Comparison of ENCODE assay signal across 14 cellular contexts in genomic region chr15:76342046-76342381, GRCh38. TPM values are rescaled to one million over a fixed set of nuclear protein-coding genes. Genes with fewer than 3 reads are reported as not detected.
A peak's percentile ranks its signal among the peaks of the same experiment; 100 is the strongest.
DNase-seq lines count a peak whose midpoint lies in the region; ATAC-seq, FAIRE-seq and TF ChIP-seq lines count a peak whose summit lies in the region.
"Had no signal": no experiment of that assay in that cellular context is flagged by ENCODE, and none has a peak within 500 bp of the region (broad histone marks: within the 10 kb centered on the region; RNA-seq: fewer than 3 reads in every experiment).

No MANE protein-coding gene starts in this region.

- in situ Hi-C loops in GM13977 (cut with MboI; ENCODE audit: low pct_unique_long_range_greater_than_20kb, low sequenced_read_pairs, unreplicated experiment) (no loop called here), K562 (cut with MboI) (no loop called here)

- H3K27ac ChIP-seq in K562 (ENCODE audit: extremely low read depth, low read depth, low read length): no peak overlapping the region
- H3K27ac ChIP-seq in tibial artery: no peak overlapping the region
- H3K27ac ChIP-seq in right lobe of liver: no peak overlapping the region
- H3K27ac ChIP-seq: C4-2B had no signal

- ATAC-seq in K562 (no peak), GM19324 (IDR thresholded peaks at IDR 0.05; ENCODE audit: low FRiP score, unreplicated experiment) (no peak), right lobe of liver (no peak)
- ATAC-seq in naive thymus-derived CD8-positive, alpha-beta T cell: no peak

- WGBS in K562 (ENCODE audit: insufficient coverage, low coverage, missing lambda C conversion rate): 94% methylated on average over 4 of the region's 20 CpGs
- WGBS in right lobe of liver (ENCODE audit: insufficient coverage, low coverage, low lambda C conversion rate, missing lambda C conversion rate): 8% methylated on average over 12 of the region's 20 CpGs

- no peak overlapping the region for H3K9ac ChIP-seq in K562 (ENCODE audit: insufficient read depth in 1 of 2, low read depth in 2 of 2, low read length in 2 of 2)

- H3K36me3 ChIP-seq in BJ (ENCODE audit: control insufficient read depth, insufficient read depth, low read length): peaks cover 13% of the 10 kb centered on the region
- H3K36me3 ChIP-seq in K562 (ENCODE audit: control insufficient read depth, insufficient read depth, low read length): peaks cover 51% of the 10 kb centered on the region
- no peaks in the 10 kb centered on the region for H3K36me3 ChIP-seq in tibial artery
- no peaks in the 10 kb centered on the region for H3K36me3 ChIP-seq in right lobe of liver

- H3K9me1 ChIP-seq in K562 (ENCODE audit: control insufficient read depth, insufficient read depth, low read length): no peaks in the 10 kb centered on the region

- TF ChIP-seq CTCF in BJ (IDR thresholded peaks at IDR 0.05; ENCODE audit: insufficient read depth, low read depth, low read length) (no peak), GM13977 (IDR thresholded peaks at IDR 0.05; ENCODE audit: extremely low read depth, insufficient read depth, missing control alignments) (no peak), K562 (IDR thresholded peaks at IDR 0.05 in 2 of 3, conservative IDR thresholded peaks at IDR 0.05 in 1 of 3; ENCODE audit: insufficient read depth in 2 of 3, low read depth in 1 of 3, low read length in 3 of 3) (no peak), tibial artery (IDR thresholded peaks at IDR 0.05) (no peak), right lobe of liver (IDR thresholded peaks at IDR 0.05) (no peak)

- peaks cover 49 to 79% (median 60%) of the 10 kb centered on the region in 5 donors for H3K27me3 Mint-ChIP-seq in naive thymus-derived CD8-positive, alpha-beta T cell

- H3K9me3 Mint-ChIP-seq in naive thymus-derived CD8-positive, alpha-beta T cell: peaks cover 0 to 5% (median 0%) of the 10 kb centered on the region in 9 donors

- H3K27me3 ChIP-seq in BJ (ENCODE audit: control insufficient read depth, insufficient read depth, low read length): no peaks in the 10 kb centered on the region
- H3K27me3 ChIP-seq in K562 (ENCODE audit: control insufficient read depth in 2 of 2, insufficient read depth in 2 of 2, low read length in 2 of 2): no peaks in the 10 kb centered on the region
- peaks cover 29 to 100% of the 10 kb centered on the region in 2 donors for H3K27me3 ChIP-seq in tibial artery
- peaks cover 10 to 71% of the 10 kb centered on the region in 2 donors for H3K27me3 ChIP-seq in right lobe of liver

- peak overlapping the region in 2 of 10 donors; percentile 21 to 80 for H3K27ac Mint-ChIP-seq in naive thymus-derived CD8-positive, alpha-beta T cell

- FAIRE-seq in K562 (lab: Jason Lieb, UNC): peak; percentile 32
- FAIRE-seq: astrocyte had no signal

- H3K36me3 Mint-ChIP-seq in naive thymus-derived CD8-positive, alpha-beta T cell: peaks cover 4 to 11% (median 9%) of the 10 kb centered on the region in 3 donors

- no TSS peak for BruUV-seq in K562 (replicated peaks; lab: Mats Ljungman, UMichigan)

- TF ChIP-seq POLR2A in K562 (conservative IDR thresholded peaks at IDR 0.05) (no peak), right lobe of liver (IDR thresholded peaks at IDR 0.05) (no peak)

- H3K4me2 ChIP-seq in K562 (ENCODE audit: insufficient read depth, low read length): no peak overlapping the region

- no peak overlapping the region for H2AFZ ChIP-seq in K562 (ENCODE audit: low read depth, low read length)

- peak overlapping the region; percentile 57 to 98 (median 76) for H3K4me3 Mint-ChIP-seq in naive thymus-derived CD8-positive, alpha-beta T cell

- 0 out of 2 replicates have a peak, but pooled peaks cover 6% of the 10 kb centered on the region for H4K20me1 ChIP-seq in K562 (replicated peaks; ENCODE audit: control insufficient read depth, insufficient read depth, low read length)

- POLR2A ChIA-PET in BJ (lab: Charles Lee) (interaction anchor here (0.7 kb wide), 1 partner anchor 154 kb away, joined by 12 read pairs; no protein-coding TSS in a partner anchor), K562 (lab: Yijun Ruan, JAX) (interaction anchor here (0.5 to 1.2 kb wide), 2 partner anchors 12 to 134 kb away, joined by 3 to 4 read pairs; no protein-coding TSS in a partner anchor)
- POLR2A ChIA-PET in naive thymus-derived CD8-positive, alpha-beta T cell (lab: Charles Lee): interaction anchor here (1.2 kb wide), 1 partner anchor 55 kb away, joined by 4 read pairs; no protein-coding TSS in a partner anchor

- TF ChIP-seq RAD21 in K562 (CRISPR knock-in tag; conservative IDR thresholded peaks at IDR 0.05 in 1 of 2, IDR thresholded peaks at IDR 0.05 in 1 of 2): no peak

- H3K4me1 Mint-ChIP-seq in naive thymus-derived CD8-positive, alpha-beta T cell: peaks cover 31 to 65% (median 57%) of the 10 kb centered on the region in 4 donors

- no peak for DNase-seq in BJ (ENCODE audit: low read depth)
- peak; percentile 30 for DNase-seq in GM13977 (ENCODE audit: low spot score)
- DNase-seq in K562 (ENCODE audit: extremely low read depth in 1 of 4, low spot score in 3 of 4): no peak
- peak in 1 of 10 donors; percentile 15 for DNase-seq in naive thymus-derived CD8-positive, alpha-beta T cell
- no peak for DNase-seq in activated gamma-delta T cell treated with Interleukin-2 at 50 U/mL for 16 hours
- DNase-seq in tibial artery: no peak
- no peak for DNase-seq in right lobe of liver
- DNase-seq: MM.1S, NCI-H524, SHP77 treated with DMSO at 0.1 percent for 48 hours had no signal

- CTCF ChIA-PET in BJ (lab: Yijun Ruan, JAX): interaction anchor here (1.5 to 1.6 kb wide), 2 partner anchors 10 to 193 kb away, joined by 3 to 6 read pairs; no protein-coding TSS in a partner anchor
- CTCF ChIA-PET in K562 (lab: Yijun Ruan, JAX; ENCODE audit: low intra/inter-chr PET ratio): no interaction called here

- peaks cover 38% of the 10 kb centered on the region for H3K79me2 ChIP-seq in K562 (ENCODE audit: control insufficient read depth, insufficient read depth, low read length)

- TF ChIP-seq EP300 in K562 (IDR thresholded peaks at IDR 0.05; ENCODE audit: low read length): no peak

- intact Hi-C loops in K562 (cut with micrococcal nuclease): no loop called here
- intact Hi-C loops in tibial artery (cut with DNase I; ENCODE audit: low total_unique reads): no loop called here
- intact Hi-C loops in right lobe of liver (cut with DNase I): no loop called here

- H3K4me3 ChIP-seq in BJ (ENCODE audit: low read depth, low read length) (peak overlapping the region; percentile 74), K562 (no peak overlapping the region), tibial artery (no peak overlapping the region), right lobe of liver (no peak overlapping the region)

- H3K4me1 ChIP-seq in K562 (replicated peaks in 1 of 2; ENCODE audit: control insufficient read depth in 2 of 2, insufficient read depth in 2 of 2, low read length in 2 of 2) (peaks cover 0 to 42% of the 10 kb centered on the region in 2 experiments; a peak in 3 of 5 replicates), tibial artery (peaks cover 3 to 68% (median 57%) of the 10 kb centered on the region in 4 donors), right lobe of liver (peaks cover 0 to 56% (median 0%) of the 10 kb centered on the region in 4 donors)

- H3K9me3 ChIP-seq in K562 (replicated peaks; ENCODE audit: control insufficient read depth, insufficient read depth, low read depth, low read length) (no peaks in the 10 kb centered on the region; the same call in 1 of the 2 replicates), tibial artery (no peaks in the 10 kb centered on the region), right lobe of liver (no peaks in the 10 kb centered on the region)

RNA-seq across cellular contexts. Expression of gene ISL2, which starts 5.4 kb away (rescaled TPM):
- polyA plus RNA-seq in BJ (2011; rRNA removed) (5.0 and 7.7 TPM in 2 replicates), K562 (2011; rRNA removed) (4.0 and 5.7 TPM in 2 replicates), K562 (2014; fragmentation: Illumina TruSeq; extraction: Trizol) (4.0 and 9.0 TPM in 2 replicates), K562 (2014; fragmentation: Nextera tagmentation; extraction: Ambion mirVana) (under 1 TPM; 0.15 to 0.35 TPM), K562 (2014; rRNA removed) (16.7 and 17.0 TPM in 2 replicates)
- polyA minus RNA-seq in BJ (2011; rRNA and poly(A)+ RNA removed): 4.2 and 4.3 TPM in 2 replicates
- 15.2 and 35.8 TPM in 2 replicates for total RNA-seq in K562 (2011; cell fraction: chromatin; rRNA removed; ENCODE audit: low replicate concordance)
- 27.8 and 28.4 TPM in 2 replicates for total RNA-seq in K562 (2011; cell fraction: nucleolus; rRNA removed)
- total RNA-seq in K562 (2011; cell fraction: nucleoplasm; rRNA removed): 14.1 and 16.9 TPM in 2 replicates
- total RNA-seq in K562 (2014; rRNA removed) (15.7 and 16.7 TPM in 2 replicates), K562 (2014; rRNA removed; fragmentation: Illumina TruSeq; extraction: Trizol) (2.9 and 3.4 TPM in 2 replicates), K562 (2015; rRNA removed; fragmentation: Illumina TruSeq; extraction: Trizol) (4.7 and 4.8 TPM in 2 replicates), K562 (2021) (17.6 and 23.7 TPM in 2 replicates), right lobe of liver (not detected)
- polyA plus RNA-seq in K562 (2011; cell fraction: cytosol; rRNA removed): 11.2 and 13.3 TPM in 2 replicates
- 44.7 and 63.1 TPM in 2 replicates for polyA plus RNA-seq in K562 (2011; cell fraction: nucleus; rRNA removed)
- 7.7 and 17.9 TPM in 2 replicates for polyA plus RNA-seq in K562 (2012)
- polyA minus RNA-seq in K562 (2011; rRNA and poly(A)+ RNA removed): 3.1 and 3.9 TPM in 2 replicates
- polyA minus RNA-seq in K562 (2011; cell fraction: cytosol; rRNA and poly(A)+ RNA removed): 4.4 and 9.8 TPM in 2 replicates
- 16.2 and 19.0 TPM in 2 replicates for polyA minus RNA-seq in K562 (2011; cell fraction: nucleus; rRNA and poly(A)+ RNA removed)
- not detected for total RNA-seq in naive thymus-derived CD8-positive, alpha-beta T cell
- polyA plus RNA-seq in naive thymus-derived CD8-positive, alpha-beta T cell: not detected
- polyA plus RNA-seq: neural cell had no signal

RNA-seq across cellular contexts. Expression of gene ETFA, which starts 30.7 kb away (rescaled TPM):
- 113 and 173 TPM in 2 replicates for polyA plus RNA-seq in BJ (2011; rRNA removed)
- polyA minus RNA-seq in BJ (2011; rRNA and poly(A)+ RNA removed): 53.5 and 54.6 TPM in 2 replicates
- 146 and 261 TPM in 2 replicates for total RNA-seq in K562 (2011; cell fraction: chromatin; rRNA removed; ENCODE audit: low replicate concordance)
- 96.2 and 100 TPM in 2 replicates for total RNA-seq in K562 (2011; cell fraction: nucleolus; rRNA removed)
- total RNA-seq in K562 (2011; cell fraction: nucleoplasm; rRNA removed): 157 and 209 TPM in 2 replicates
- total RNA-seq in K562 (2014; rRNA removed): 161 and 191 TPM in 2 replicates
- 312 and 341 TPM in 2 replicates for total RNA-seq in K562 (2014; rRNA removed; fragmentation: Illumina TruSeq; extraction: Trizol)
- 210 and 240 TPM in 2 replicates for total RNA-seq in K562 (2015; rRNA removed; fragmentation: Illumina TruSeq; extraction: Trizol)
- 258 and 263 TPM in 2 replicates for total RNA-seq in K562 (2021)
- 394 and 543 TPM in 2 replicates for polyA plus RNA-seq in K562 (2011; rRNA removed)
- 152 and 278 TPM in 2 replicates for polyA plus RNA-seq in K562 (2011; cell fraction: cytosol; rRNA removed)
- polyA plus RNA-seq in K562 (2011; cell fraction: nucleus; rRNA removed): 72.1 and 126 TPM in 2 replicates
- polyA plus RNA-seq in K562 (2012): 193 and 269 TPM in 2 replicates
- polyA plus RNA-seq in K562 (2014; fragmentation: Illumina TruSeq; extraction: Trizol): 232 and 238 TPM in 2 replicates
- 100 to 1,000 TPM; 130 to 134 TPM for polyA plus RNA-seq in K562 (2014; fragmentation: Nextera tagmentation; extraction: Ambion mirVana)
- polyA plus RNA-seq in K562 (2014; rRNA removed): 200 and 253 TPM in 2 replicates
- 348 and 381 TPM in 2 replicates for polyA minus RNA-seq in K562 (2011; rRNA and poly(A)+ RNA removed)
- polyA minus RNA-seq in K562 (2011; cell fraction: cytosol; rRNA and poly(A)+ RNA removed): 108 and 109 TPM in 2 replicates
- polyA minus RNA-seq in K562 (2011; cell fraction: nucleus; rRNA and poly(A)+ RNA removed): 49.1 and 73.3 TPM in 2 replicates
- total RNA-seq in naive thymus-derived CD8-positive, alpha-beta T cell: 10 to 100 TPM; 46.2 to 52.3 TPM
- 100 to 1,000 TPM in 2 of 3 donors, 10 to 100 TPM in 1; 99.4 to 118 (median 109) TPM for polyA plus RNA-seq in naive thymus-derived CD8-positive, alpha-beta T cell
- total RNA-seq in right lobe of liver: 100 to 1,000 TPM; 208 to 302 (median 274) TPM
